In genomic region chr19:45218426-45218825, GRCh38 we compare ENCODE assay signal across 1 cellular context.
TF ChIP-seq lines count a peak whose summit lies in the region.

No MANE protein-coding gene starts in this region.

TF ChIP-seq in endothelial cell of umbilical vein, 7 proteins besides CTCF, POLR2A, EP300 and RAD21:
- TF ChIP-seq FOS (IDR thresholded peaks at IDR 0.05; ENCODE audit: borderline replicate concordance, insufficient read depth, low read length) (no peak), POLR2AphosphoS5 (IDR thresholded peaks at IDR 0.05; ENCODE audit: insufficient read depth, low read depth, low read length) (no peak), MAX (IDR thresholded peaks at IDR 0.05; ENCODE audit: insufficient read depth, insufficient read length) (no peak), MYC (IDR thresholded peaks at IDR 0.05; ENCODE audit: low read depth, low read length) (no peak), GATA2 (IDR thresholded peaks at IDR 0.05; ENCODE audit: insufficient read depth, insufficient read length, low read depth, low read length) (no peak), EZH2 (IDR thresholded peaks at IDR 0.05; ENCODE audit: borderline replicate concordance, low read depth, low read length, severe bottlenecking) (no peak), JUN (IDR thresholded peaks at IDR 0.05; ENCODE audit: borderline replicate concordance, insufficient read depth, insufficient read length, low read depth) (no peak)
